Comparison of ENCODE assay signal across 22 cellular contexts in genomic region chr1:240486596-240486995, GRCh38.
"Had no signal": no experiment of that assay in that cellular context is flagged by ENCODE, and none has a peak within 500 bp of the region (broad histone marks: within the 10 kb centered on the region; RNA-seq: fewer than 3 reads in every experiment).

No MANE protein-coding gene starts in this region.

- H3K4me1 Mint-ChIP-seq: stimulated activated naive B cell treated with anti-CD40 and anti-IgM and Interleukin-4, amounts not matched to agents 10 μg/mL and 1 μg/mL and 100 μg/mL, for 72 hours; stimulated activated naive CD8-positive, alpha-beta T cell treated with anti-CD3 and anti-CD28 coated beads, Interleukin-15, amount 100 ng/mL, for 72 hours had no signal

- H3K27ac Mint-ChIP-seq: nephron; stimulated activated naive B cell treated with anti-CD40 and anti-IgM and Interleukin-4, amounts not matched to agents 10 μg/mL and 1 μg/mL and 100 μg/mL, for 72 hours; stimulated activated naive CD8-positive, alpha-beta T cell treated with anti-CD3 and anti-CD28 coated beads, Interleukin-15, amount 100 ng/mL, for 72 hours had no signal

- H3K4me1 ChIP-seq: heart right ventricle, psoas muscle, spleen, testis, tibial nerve had no signal

- ATAC-seq: heart right ventricle; left ventricle myocardium superior; psoas muscle; sciatic nerve; stimulated activated naive B cell treated with anti-CD40 and anti-IgM and Interleukin-4, amounts not matched to agents 10 μg/mL and 1 μg/mL and 100 μg/mL, for 72 hours; stimulated activated naive CD8-positive, alpha-beta T cell treated with anti-CD3 and anti-CD28 coated beads, Interleukin-15, amount 100 ng/mL, for 72 hours had no signal

- DNase-seq: effector CD8-positive, alpha-beta T cell; heart right ventricle; hypothalamus; left ventricle myocardium superior; mesenchymal stem cell; midbrain; occipital lobe; psoas muscle; spleen; stimulated activated CD4-positive, alpha-beta T cell treated with anti-CD3 and anti-CD28 coated beads, Interleukin-15, amount 100 ng/mL, for 24 hours; stimulated activated CD4-positive, alpha-beta T cell treated with anti-CD3 and anti-CD28 coated beads, Interleukin-1b, Interleukin-23, amount 100 ng/mL, for 48 hours; stimulated activated CD4-positive, alpha-beta T cell treated with anti-CD3 and anti-CD28 coated beads, Interleukin-4, amount 100 ng/mL, for 24 hours; stimulated activated naive B cell treated with anti-CD40 and anti-IgM and Interleukin-4, amounts not matched to agents 10 μg/mL and 1 μg/mL and 100 μg/mL, for 72 hours; stimulated activated naive CD8-positive, alpha-beta T cell treated with anti-CD3 and anti-CD28 coated beads, Interleukin-15, amount 100 ng/mL, for 72 hours; testis had no signal

- H3K36me3 Mint-ChIP-seq: stimulated activated naive B cell treated with anti-CD40 and anti-IgM and Interleukin-4, amounts not matched to agents 10 μg/mL and 1 μg/mL and 100 μg/mL, for 72 hours had no signal

- H3K36me3 ChIP-seq: heart right ventricle, spleen, tibial nerve had no signal

- FAIRE-seq: frontal cortex, islet of Langerhans had no signal

- H3K9me3 Mint-ChIP-seq: nephron had no signal

- H3K27me3 ChIP-seq: testis, tibial nerve had no signal

- H3K9me3 ChIP-seq: heart right ventricle, psoas muscle, spleen, testis, tibial nerve had no signal

- H3K27ac ChIP-seq: coronary artery, heart right ventricle, psoas muscle, spleen, testis, tibial nerve had no signal

- H3K4me3 Mint-ChIP-seq: nephron; stimulated activated naive B cell treated with anti-CD40 and anti-IgM and Interleukin-4, amounts not matched to agents 10 μg/mL and 1 μg/mL and 100 μg/mL, for 72 hours; stimulated activated naive CD8-positive, alpha-beta T cell treated with anti-CD3 and anti-CD28 coated beads, Interleukin-15, amount 100 ng/mL, for 72 hours had no signal

- H3K4me3 ChIP-seq: coronary artery, heart right ventricle, lung, psoas muscle, spleen, testis, tibial nerve had no signal
